ENCODE assay signal across 8 cellular contexts in genomic region chr14:55411426-55412389, GRCh38. TPM values are rescaled to one million over a fixed set of nuclear protein-coding genes. Genes with fewer than 3 reads are reported as not detected.
A peak's percentile ranks its signal among the peaks of the same experiment; 100 is the strongest.
DNase-seq lines count a peak whose midpoint lies in the region; ATAC-seq, FAIRE-seq and TF ChIP-seq lines count a peak whose summit lies in the region.

A gene with protein sequence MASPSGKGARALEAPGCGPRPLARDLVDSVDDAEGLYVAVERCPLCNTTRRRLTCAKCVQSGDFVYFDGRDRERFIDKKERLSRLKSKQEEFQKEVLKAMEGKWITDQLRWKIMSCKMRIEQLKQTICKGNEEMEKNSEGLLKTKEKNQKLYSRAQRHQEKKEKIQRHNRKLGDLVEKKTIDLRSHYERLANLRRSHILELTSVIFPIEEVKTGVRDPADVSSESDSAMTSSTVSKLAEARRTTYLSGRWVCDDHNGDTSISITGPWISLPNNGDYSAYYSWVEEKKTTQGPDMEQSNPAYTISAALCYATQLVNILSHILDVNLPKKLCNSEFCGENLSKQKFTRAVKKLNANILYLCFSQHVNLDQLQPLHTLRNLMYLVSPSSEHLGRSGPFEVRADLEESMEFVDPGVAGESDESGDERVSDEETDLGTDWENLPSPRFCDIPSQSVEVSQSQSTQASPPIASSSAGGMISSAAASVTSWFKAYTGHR (minus strand): TSS chr14:55411830. CDS start chr14:55411822, 8 bp downstream.

- H3K9ac ChIP-seq in OCI-LY3 (ENCODE audit: low read length), result peak within 1 kb of the TSS; percentile 85

- H3K4me2 ChIP-seq in OCI-LY3 (ENCODE audit: low read length), result peak within 1 kb of the TSS; percentile 84

- H4K20me1 ChIP-seq in OCI-LY3 (ENCODE audit: insufficient read depth, low read length), result no peaks in the 10 kb centered on the region

- peak; percentile 65 for DNase-seq in D721Med (ENCODE audit: insufficient read length, low spot score)
- peak; percentile 90 for DNase-seq in HuH-7 (ENCODE audit: low spot score)
- peak; percentile 69 for DNase-seq in activated T-cell treated with anti-CD3 and anti-CD28 coated beads for 48 hours (ENCODE audit: low read depth)
- DNase-seq in stimulated activated CD8-positive, alpha-beta memory T cell treated with anti-CD3 and anti-CD28 coated beads, Interleukin-7, amount 100 ng/mL, for 24 hours (ENCODE audit: low read depth), result peak; percentile 48

- H3K27ac ChIP-seq in OCI-LY3 (ENCODE audit: low read length) (peak within 1 kb of the TSS; percentile 37), muscle layer of duodenum (ENCODE audit: low read length) (peak within 1 kb of the TSS; percentile 90)

- H3K4me1 ChIP-seq in OCI-LY3 (ENCODE audit: low read length), result peaks cover 16% of the 10 kb centered on the region
- peaks cover 15 to 18% of the 10 kb centered on the region in 2 donors for H3K4me1 ChIP-seq in muscle layer of duodenum (ENCODE audit: control insufficient read depth in 1 of 2, insufficient read depth in 2 of 2, low read length in 2 of 2)

- H3K9me3 ChIP-seq in OCI-LY3 (ENCODE audit: insufficient read depth, low read length) (no peaks in the 10 kb centered on the region), muscle layer of duodenum (ENCODE audit: control insufficient read depth in 1 of 2, low read length in 2 of 2) (no peaks in the 10 kb centered on the region)

- H3K79me2 ChIP-seq in OCI-LY3 (ENCODE audit: low read length), result peaks cover 20% of the 10 kb centered on the region

- peak within 1 kb of the TSS; percentile 92 for H2AFZ ChIP-seq in OCI-LY3 (ENCODE audit: low read depth, low read length)

- peaks cover 8% of the 10 kb centered on the region; the same call in 1 of the 2 replicates for H3K27me3 ChIP-seq in OCI-LY3 (ENCODE audit: low read depth, low read length)
- no peaks in the 10 kb centered on the region for H3K27me3 ChIP-seq in muscle layer of duodenum (ENCODE audit: low read depth, low read length)

- H3K36me3 ChIP-seq in OCI-LY3 (replicated peaks; ENCODE audit: low read depth, low read length) (no peaks in the 10 kb centered on the region), muscle layer of duodenum (ENCODE audit: control insufficient read depth in 1 of 2, insufficient read depth in 2 of 2, low read length in 2 of 2) (no peaks in the 10 kb centered on the region)

- ATAC-seq in GM21423 (IDR thresholded peaks at IDR 0.05; ENCODE audit: unreplicated experiment) (peak; percentile 94), esophagus mucosa (peak; percentile 90)

- no peak for FAIRE-seq in D721Med (lab: Jason Lieb, UNC)

- peak within 1 kb of the TSS; percentile 89 for H3K4me3 ChIP-seq in OCI-LY3 (ENCODE audit: low read length)
- H3K4me3 ChIP-seq in muscle layer of duodenum (ENCODE audit: low read depth in 1 of 2, low read length in 2 of 2), result peak within 1 kb of the TSS; percentile 89 to 99

- TF ChIP-seq CTCF in D721Med (IDR thresholded peaks at IDR 0.05; ENCODE audit: insufficient read depth, missing control alignments), result no peak
- no peak for TF ChIP-seq CTCF in OCI-LY3 (IDR thresholded peaks at IDR 0.05; ENCODE audit: low read depth, low read length)

RNA-seq across cellular contexts. Expression of the gene that starts here (rescaled TPM):
- total RNA-seq in esophagus mucosa, result 5.3 TPM

Comparison
In these comparisons a context has a peak if more than half of its experiments do, and no peak if none do; other contexts are left out.
1. Peak in every context shown above with its lines: DNase-seq, ATAC-seq, H3K4me3 ChIP-seq and H3K27ac ChIP-seq.